Comparison of ENCODE assay signal across 19 cellular contexts in the genomic region with DNA sequence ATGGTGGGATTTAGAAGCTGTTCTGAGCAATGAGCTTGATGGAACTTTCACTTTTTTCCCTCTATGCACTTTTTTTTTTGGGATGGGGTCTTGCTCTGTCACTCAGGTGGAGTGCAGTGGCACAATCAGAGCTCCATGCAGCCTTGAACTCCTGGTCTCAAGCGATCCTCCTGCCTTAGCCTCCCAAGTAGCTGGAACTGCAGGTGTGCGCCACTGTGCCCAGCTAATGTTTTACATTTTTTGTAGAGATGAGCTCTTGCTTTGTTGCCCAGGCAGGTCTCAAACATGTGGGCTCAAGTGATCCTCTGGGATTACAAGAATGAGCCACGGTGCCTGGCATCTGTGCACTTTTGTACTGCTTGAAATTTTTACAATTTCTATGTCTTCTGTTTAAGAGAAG. TPM values are rescaled to one million over a fixed set of nuclear protein-coding genes. Genes with fewer than 3 reads are reported as not detected.
A peak's percentile ranks its signal among the peaks of the same experiment; 100 is the strongest.
DNase-seq lines count a peak whose midpoint lies in the region; ATAC-seq and TF ChIP-seq lines count a peak whose summit lies in the region.
"Had no signal": no experiment of that assay in that cellular context is flagged by ENCODE, and none has a peak within 500 bp of the region (broad histone marks: within the 10 kb centered on the region; RNA-seq: fewer than 3 reads in every experiment).

No MANE protein-coding gene starts in this region.

- H3K9ac ChIP-seq in IMR-90 (ENCODE audit: low read depth, low read length) (no peak overlapping the region), neuronal stem cell (ENCODE audit: low read depth, low read length, poor library complexity) (no peak overlapping the region), smooth muscle cell (ENCODE audit: low read depth) (no peak overlapping the region)

- no peaks in the 10 kb centered on the region for H3K27me3 ChIP-seq in IMR-90 (ENCODE audit: control insufficient read depth, insufficient read depth, low read length)
- no peaks in the 10 kb centered on the region for H3K27me3 ChIP-seq in neuronal stem cell (ENCODE audit: control insufficient read depth in 3 of 3, insufficient read depth in 3 of 3, low read depth in 1 of 3, low read length in 3 of 3)
- H3K27me3 ChIP-seq in smooth muscle cell (ENCODE audit: low read depth), result no peaks in the 10 kb centered on the region
- H3K27me3 ChIP-seq: MG63 had no signal

- TF ChIP-seq CTCF in IMR-90 (conservative IDR thresholded peaks at IDR 0.05; ENCODE audit: low read depth, low read length) (no peak), smooth muscle cell (IDR thresholded peaks at IDR 0.05; ENCODE audit: borderline replicate concordance, insufficient read depth, poor library complexity, severe bottlenecking) (no peak)
- no peak for TF ChIP-seq CTCF in activated CD8-positive, alpha-beta T cell treated with anti-CD3 and anti-CD28 coated beads for 36 hours (IDR thresholded peaks at IDR 0.05)

- H3K4me1 Mint-ChIP-seq in activated CD8-positive, alpha-beta T cell treated with anti-CD3 and anti-CD28 coated beads for 36 hours (ENCODE audit: low read depth), result peaks cover 4% of the 10 kb centered on the region

- no peak overlapping the region for H3K4ac ChIP-seq in IMR-90 (ENCODE audit: low read depth, low read length)
- H3K4ac ChIP-seq in neuronal stem cell (ENCODE audit: low read length), result no peak overlapping the region

- TF ChIP-seq POLR2A in IMR-90 (IDR thresholded peaks at IDR 0.05; ENCODE audit: low read depth, low read length), result no peak

- H3K27ac ChIP-seq in IMR-90 (ENCODE audit: insufficient read depth, low read length) (no peak overlapping the region), neuronal stem cell (replicated peaks; ENCODE audit: low read length) (no peak overlapping the region), smooth muscle cell (ENCODE audit: low read depth) (peak overlapping the region; percentile 1)
- H3K27ac ChIP-seq: C4-2B had no signal

- no peaks in the 10 kb centered on the region; the same call in 1 of the 2 replicates for H3K36me3 ChIP-seq in IMR-90 (ENCODE audit: control insufficient read depth, insufficient read depth, low read length)
- no peaks in the 10 kb centered on the region for H3K36me3 ChIP-seq in neuronal stem cell (replicated peaks in 1 of 2; ENCODE audit: control insufficient read depth in 2 of 2, insufficient read depth in 2 of 2, low read length in 2 of 2)
- H3K36me3 ChIP-seq in smooth muscle cell (ENCODE audit: low read depth), result no peaks in the 10 kb centered on the region

- H2BK5ac ChIP-seq in IMR-90 (ENCODE audit: low read depth, low read length, poor library complexity, severe bottlenecking), result no peak overlapping the region
- H2BK5ac ChIP-seq in neuronal stem cell (ENCODE audit: low read length), result no peak overlapping the region

- peaks cover 100% of the 10 kb centered on the region for H3K79me2 ChIP-seq in smooth muscle cell (ENCODE audit: low read depth)

- no peak overlapping the region for H3K4me3 Mint-ChIP-seq in activated CD8-positive, alpha-beta T cell treated with anti-CD3 and anti-CD28 coated beads for 36 hours

- no peak overlapping the region for H4K5ac ChIP-seq in IMR-90 (ENCODE audit: low read depth, low read length)

- POLR2A ChIA-PET in IMR-90 (lab: Charles Lee; ENCODE audit: unreplicated experiment), result no interaction called here
- POLR2A ChIA-PET in activated CD8-positive, alpha-beta T cell treated with anti-CD3 and anti-CD28 coated beads for 36 hours (lab: Charles Lee), result no interaction called here

- H2BK120ac ChIP-seq in IMR-90 (ENCODE audit: low read depth, low read length) (no peak overlapping the region), neuronal stem cell (ENCODE audit: low read depth, low read length) (no peak overlapping the region)

- dilution Hi-C loops in IMR-90 (cut with HindIII; ENCODE audit: low sequenced_read_pairs, unreplicated experiment), result no loop called here

- no peak overlapping the region for H2BK12ac ChIP-seq in neuronal stem cell (ENCODE audit: low read length)

- peaks cover 9% of the 10 kb centered on the region for H3K9me1 ChIP-seq in IMR-90 (ENCODE audit: insufficient read depth, low read length)

- no peaks in the 10 kb centered on the region for H3K9me3 ChIP-seq in IMR-90 (ENCODE audit: control insufficient read depth, insufficient read depth, low read length)
- peaks cover 0 to 12% of the 10 kb centered on the region in 2 donors for H3K9me3 ChIP-seq in neuronal stem cell (replicated peaks in 1 of 2; ENCODE audit: control insufficient read depth in 2 of 2, insufficient read depth in 1 of 2, low read depth in 1 of 2, low read length in 2 of 2)
- H3K9me3 ChIP-seq in smooth muscle cell (replicated peaks; ENCODE audit: low read depth), result no peaks in the 10 kb centered on the region

- H4K20me1 ChIP-seq in IMR-90 (ENCODE audit: insufficient read depth, low read length), result peaks cover 32% of the 10 kb centered on the region
- H4K20me1 ChIP-seq in smooth muscle cell (ENCODE audit: low read depth), result peaks cover 73% of the 10 kb centered on the region

- no peak overlapping the region for H2AK9ac ChIP-seq in IMR-90 (replicated peaks; ENCODE audit: low read depth, low read length, poor library complexity)

- intact Hi-C loops in IMR-90 (cut with micrococcal nuclease), result no loop called here
- intact Hi-C loops in activated CD8-positive, alpha-beta T cell treated with anti-CD3 and anti-CD28 coated beads for 36 hours (cut with micrococcal nuclease), result no loop called here

- no peak for TF ChIP-seq RAD21 in IMR-90 (IDR thresholded peaks at IDR 0.05; ENCODE audit: low read length)

- H2AFZ ChIP-seq in IMR-90 (replicated peaks; ENCODE audit: low read length, poor library complexity) (no peak overlapping the region), neuronal stem cell (ENCODE audit: low read length) (no peak overlapping the region), smooth muscle cell (ENCODE audit: low read depth) (no peak overlapping the region)

- DNase-seq in NCI-H2171 treated with DMSO at 0.1 percent for 48 hours (lab: John Stamatoyannopoulos, UW), result peak; percentile 71
- DNase-seq in NCI-H2171 (lab: John Stamatoyannopoulos, UW), result no peak
- no peak for DNase-seq in IMR-90
- DNase-seq in neuronal stem cell (ENCODE audit: low spot score), result no peak
- DNase-seq in smooth muscle cell (lab: John Stamatoyannopoulos, UW; ENCODE audit: unreplicated experiment), result no peak
- no peak for DNase-seq in activated CD8-positive, alpha-beta T cell treated with anti-CD3 and anti-CD28 coated beads for 36 hours
- DNase-seq in NCI-H1048 (lab: John Stamatoyannopoulos, UW), result no peak
- DNase-seq: AML-193, DMS79, H7, MG63, NCI-H1436, NCI-H1930, NCI-H524 treated with DMSO at 0.1 percent for 48 hours, OCI-M1, Right ventricle myocardium superior had no signal

- peaks cover 5% of the 10 kb centered on the region for H3K36me3 Mint-ChIP-seq in activated CD8-positive, alpha-beta T cell treated with anti-CD3 and anti-CD28 coated beads for 36 hours (ENCODE audit: low read depth)

- H3K23ac ChIP-seq in IMR-90 (ENCODE audit: low read depth, low read length) (no peak overlapping the region), neuronal stem cell (ENCODE audit: low read depth, low read length, poor library complexity) (no peak overlapping the region)

- H2BK20ac ChIP-seq in IMR-90 (ENCODE audit: low read depth, low read length), result no peak overlapping the region

- no peak overlapping the region for H3K56ac ChIP-seq in IMR-90 (ENCODE audit: extremely low read depth, insufficient read depth, low read length)

- H3K14ac ChIP-seq in IMR-90 (replicated peaks; ENCODE audit: low read depth, low read length) (no peak overlapping the region), neuronal stem cell (ENCODE audit: low read length) (no peak overlapping the region)

- WGBS in IMR-90 (ENCODE audit: extremely low coverage in 2 of 2, insufficient read length in 1 of 2), 2 experiments, result 88% methylated on average over 2 of the region's 3 CpGs; no CpG with 5 or more reads in 1 of the 2 experiments
- WGBS in neuronal stem cell (ENCODE audit: extremely low coverage in 2 of 2, insufficient read length in 2 of 2, insufficient replicate concordance in 1 of 2), 2 donors, result no CpG with 5 or more reads among the region's 3 CpGs
- WGBS in smooth muscle cell (ENCODE audit: low lambda C conversion rate), result 84% methylated on average over 3 of the region's 3 CpGs

- CTCF ChIA-PET in IMR-90 (lab: Yijun Ruan, JAX), result interaction anchor here (0.6 to 1.0 kb wide), 2 partner anchors 15 to 661 kb away, joined by 4 to 5 read pairs; no protein-coding TSS in a partner anchor
- CTCF ChIA-PET in activated CD8-positive, alpha-beta T cell treated with anti-CD3 and anti-CD28 coated beads for 36 hours (lab: Charles Lee), result no interaction called here

- H3K4me2 ChIP-seq in IMR-90 (ENCODE audit: low read depth, low read length) (no peak overlapping the region; the same call in 1 of the 2 replicates), neuronal stem cell (ENCODE audit: insufficient read depth, low read length, poor library complexity, severe bottlenecking) (no peak overlapping the region), smooth muscle cell (no peak overlapping the region)

- H2BK15ac ChIP-seq in IMR-90 (ENCODE audit: low read depth, low read length) (no peak overlapping the region), neuronal stem cell (ENCODE audit: low read length) (no peak overlapping the region)

- no peak overlapping the region for H4K8ac ChIP-seq in IMR-90 (ENCODE audit: low read depth in 2 of 2, low read length in 2 of 2)
- H4K8ac ChIP-seq in neuronal stem cell (ENCODE audit: low read depth, low read length), result no peak overlapping the region

- ATAC-seq in IMR-90 (ENCODE audit: low read depth), result no peak
- no peak for ATAC-seq in esophagus mucosa
- ATAC-seq in activated CD8-positive, alpha-beta T cell treated with anti-CD3 and anti-CD28 coated beads for 36 hours, result no peak

- H3K9me3 Mint-ChIP-seq in activated CD8-positive, alpha-beta T cell treated with anti-CD3 and anti-CD28 coated beads for 36 hours, result peaks cover 5% of the 10 kb centered on the region

- H3K27ac Mint-ChIP-seq in activated CD8-positive, alpha-beta T cell treated with anti-CD3 and anti-CD28 coated beads for 36 hours, result no peak overlapping the region

- no TSS peak for BruUV-seq in IMR-90 (replicated peaks; lab: Mats Ljungman, UMichigan)

- peaks cover 5% of the 10 kb centered on the region for H3F3A ChIP-seq in smooth muscle cell (ENCODE audit: low read depth)

- H2AK5ac ChIP-seq in IMR-90 (ENCODE audit: low read depth, low read length), result no peak overlapping the region
- no peak overlapping the region for H2AK5ac ChIP-seq in neuronal stem cell (ENCODE audit: low read depth, low read length)

- in situ Hi-C loops in IMR-90 (cut with MboI; ENCODE audit: low sequenced_read_pairs), result no loop called here

- H3K4me1 ChIP-seq in IMR-90 (ENCODE audit: control insufficient read depth, insufficient read depth, low read length) (peaks cover 10% of the 10 kb centered on the region), neuronal stem cell (ENCODE audit: control insufficient read depth in 2 of 2, insufficient read depth in 1 of 2, low read depth in 1 of 2, low read length in 2 of 2) (no peaks in the 10 kb centered on the region), smooth muscle cell (ENCODE audit: low read depth) (no peaks in the 10 kb centered on the region)

- no peak overlapping the region for H4K91ac ChIP-seq in IMR-90 (ENCODE audit: insufficient read depth, low read depth, low read length)
- H4K91ac ChIP-seq in neuronal stem cell (ENCODE audit: low read depth, low read length, poor library complexity), result no peak overlapping the region

- no peak overlapping the region for H3K4me3 ChIP-seq in IMR-90 (ENCODE audit: insufficient read depth, low read depth, low read length)
- no peak overlapping the region for H3K4me3 ChIP-seq in neuronal stem cell (ENCODE audit: low read length in 2 of 2)
- H3K4me3 ChIP-seq in smooth muscle cell, result no peak overlapping the region
- H3K4me3 ChIP-seq: K562, MG63 had no signal

- H3K79me1 ChIP-seq in IMR-90 (ENCODE audit: low read depth in 1 of 2, low read length in 2 of 2) (peaks cover 15 to 60% of the 10 kb centered on the region in 2 experiments), neuronal stem cell (ENCODE audit: low read depth, low read length) (peaks cover 1% of the 10 kb centered on the region)

- H3K18ac ChIP-seq in IMR-90 (ENCODE audit: low read depth, low read length) (peak overlapping the region; percentile 1; the same call in 1 of the 2 replicates), neuronal stem cell (ENCODE audit: low read length) (peak overlapping the region; percentile 45)

- no peaks in the 10 kb centered on the region for H3K27me3 Mint-ChIP-seq in activated CD8-positive, alpha-beta T cell treated with anti-CD3 and anti-CD28 coated beads for 36 hours

RNA-seq across cellular contexts. Expression of gene PDLIM5, which starts 16.4 kb away (rescaled TPM):
- total RNA-seq in IMR-90 (2012; rRNA removed), result 159 and 188 TPM in 2 replicates
- polyA plus RNA-seq in IMR-90 (2012; rRNA removed), result 96.5 and 98.9 TPM in 2 replicates
- polyA plus RNA-seq in IMR-90 (2012; cell fraction: cytosol; rRNA removed), result 50.8 and 51.2 TPM in 2 replicates
- 53.9 and 106 TPM in 2 replicates for polyA plus RNA-seq in IMR-90 (2012; cell fraction: nucleus; rRNA removed; ENCODE audit: low replicate concordance)
- polyA plus RNA-seq in neuronal stem cell (2013, experiment 1 of 2), result 50.1 TPM
- polyA plus RNA-seq in neuronal stem cell (2013, experiment 2 of 2), result 54.2 TPM
- 150 and 182 TPM in 2 replicates for total RNA-seq in smooth muscle cell
- polyA plus RNA-seq in smooth muscle cell, result 129 and 144 TPM in 2 replicates
- total RNA-seq in esophagus mucosa, result 142 TPM
- 10 to 100 TPM; 14.8 to 18.3 TPM for total RNA-seq in activated CD8-positive, alpha-beta T cell treated with anti-CD3 and anti-CD28 coated beads for 36 hours
